8 cellular contexts compared by ENCODE assay signal in genomic region chr7:149495785-149496641, GRCh38. TPM values are rescaled to one million over a fixed set of nuclear protein-coding genes. Genes with fewer than 3 reads are reported as not detected.
DNase-seq lines count a peak whose midpoint lies in the region; ATAC-seq and TF ChIP-seq lines count a peak whose summit lies in the region.

No MANE protein-coding gene starts in this region.

- POLR2A ChIA-PET in activated naive CD8-positive, alpha-beta T cell treated with anti-CD3 and anti-CD28 coated beads, Interleukin-2, amount 10 ng/mL, durations not matched to agents 7 days and 5 days (lab: Charles Lee): interaction anchor here (0.6 to 1.6 kb wide), 4 partner anchors 36 to 110 kb away, joined by 3 to 7 read pairs (median 4); partner anchors contain the start of gene ZNF777

- no peaks in the 10 kb centered on the region for H3K9me3 Mint-ChIP-seq in activated naive CD8-positive, alpha-beta T cell treated with anti-CD3 and anti-CD28 coated beads, Interleukin-2, amount 10 ng/mL, durations not matched to agents 7 days and 5 days

- TF ChIP-seq CTCF in left ventricle myocardium inferior (IDR thresholded peaks at IDR 0.05; ENCODE audit: borderline replicate concordance): no peak

- peaks cover 31% of the 10 kb centered on the region for H3K36me3 ChIP-seq in left ventricle myocardium inferior

- H3K27ac ChIP-seq in left ventricle myocardium inferior (replicated peaks): peak overlapping the region; percentile 89

- H3K4me1 ChIP-seq in left ventricle myocardium inferior: peaks cover 33% of the 10 kb centered on the region

- peak overlapping the region; percentile 51 for H3K27ac Mint-ChIP-seq in activated naive CD8-positive, alpha-beta T cell treated with anti-CD3 and anti-CD28 coated beads, Interleukin-2, amount 10 ng/mL, durations not matched to agents 7 days and 5 days

- intact Hi-C loops in left ventricle myocardium inferior (cut with micrococcal nuclease): loop anchor here (5.0 kb wide), 1 partner anchor 74 kb away; no protein-coding TSS in a partner anchor

- DNase-seq in COLO668 (lab: John Stamatoyannopoulos, UW; ENCODE audit: unreplicated experiment): peak; percentile 12
- peak; percentile 19 for DNase-seq in LoVo (ENCODE audit: low spot score)
- DNase-seq in activated naive CD8-positive, alpha-beta T cell treated with anti-CD3 and anti-CD28 coated beads, Interleukin-2, amount 10 ng/mL, durations not matched to agents 7 days and 5 days: no peak
- DNase-seq in left ventricle myocardium inferior: peak; percentile 79
- peak; percentile 66 for DNase-seq in renal cortical epithelial cell (ENCODE audit: low read depth)
- no peak for DNase-seq in activated effector memory CD4-positive, alpha-beta T cell treated with anti-CD3 and anti-CD28 coated beads, Interleukin-2, amount 50 U/mL, for 16 hours

- peaks cover 8% of the 10 kb centered on the region for H3K36me3 Mint-ChIP-seq in activated naive CD8-positive, alpha-beta T cell treated with anti-CD3 and anti-CD28 coated beads, Interleukin-2, amount 10 ng/mL, durations not matched to agents 7 days and 5 days

- no peaks in the 10 kb centered on the region for H3K9me3 ChIP-seq in left ventricle myocardium inferior (replicated peaks)

- H3K27me3 Mint-ChIP-seq in activated naive CD8-positive, alpha-beta T cell treated with anti-CD3 and anti-CD28 coated beads, Interleukin-2, amount 10 ng/mL, durations not matched to agents 7 days and 5 days: no peaks in the 10 kb centered on the region

- H3K4me3 ChIP-seq in left ventricle myocardium inferior: peak overlapping the region; percentile 83

- no peaks in the 10 kb centered on the region for H3K27me3 ChIP-seq in left ventricle myocardium inferior (ENCODE audit: low read depth)

- H3K4me3 Mint-ChIP-seq in activated naive CD8-positive, alpha-beta T cell treated with anti-CD3 and anti-CD28 coated beads, Interleukin-2, amount 10 ng/mL, durations not matched to agents 7 days and 5 days: peak overlapping the region; percentile 98

- H3K4me1 Mint-ChIP-seq in activated naive CD8-positive, alpha-beta T cell treated with anti-CD3 and anti-CD28 coated beads, Interleukin-2, amount 10 ng/mL, durations not matched to agents 7 days and 5 days: peaks cover 35% of the 10 kb centered on the region

- ATAC-seq in activated naive CD8-positive, alpha-beta T cell treated with anti-CD3 and anti-CD28 coated beads, Interleukin-2, amount 10 ng/mL, durations not matched to agents 7 days and 5 days (ENCODE audit: low read depth): no peak
- no peak for ATAC-seq in GM21717 (IDR thresholded peaks at IDR 0.05; ENCODE audit: unreplicated experiment)
- ATAC-seq in HG02981 (IDR thresholded peaks at IDR 0.05; ENCODE audit: unreplicated experiment): no peak

RNA-seq across cellular contexts. Expression of gene ZNF746, which starts 1.6 kb away (rescaled TPM):
- 10 to 100 TPM; 24.3 to 26.2 TPM for total RNA-seq in activated naive CD8-positive, alpha-beta T cell treated with anti-CD3 and anti-CD28 coated beads, Interleukin-2, amount 10 ng/mL, durations not matched to agents 7 days and 5 days
- total RNA-seq in left ventricle myocardium inferior: 7.4 TPM
- 19.3 and 20.1 TPM in 2 replicates for total RNA-seq in renal cortical epithelial cell

RNA-seq across cellular contexts. Expression of gene ZNF777, which starts 35.2 kb away (rescaled TPM):
- 10 to 100 TPM; 14.1 to 14.9 TPM for total RNA-seq in activated naive CD8-positive, alpha-beta T cell treated with anti-CD3 and anti-CD28 coated beads, Interleukin-2, amount 10 ng/mL, durations not matched to agents 7 days and 5 days
- total RNA-seq in left ventricle myocardium inferior (7.2 TPM), renal cortical epithelial cell (4.0 and 12.3 TPM in 2 replicates)

Comparison
In these comparisons a context has a peak if more than half of its experiments do, and no peak if none do; other contexts are left out.
1. DNase-seq: peak in COLO668 (single experiment), LoVo (single experiment), left ventricle myocardium inferior (single experiment) and renal cortical epithelial cell (single experiment); none in activated naive CD8-positive, alpha-beta T cell treated with anti-CD3 and anti-CD28 coated beads, Interleukin-2, amount 10 ng/mL, durations not matched to agents 7 days and 5 days (single experiment) and activated effector memory CD4-positive, alpha-beta T cell treated with anti-CD3 and anti-CD28 coated beads, Interleukin-2, amount 50 U/mL, for 16 hours (single experiment).